8 cellular contexts compared by ENCODE assay signal in the genomic region with DNA sequence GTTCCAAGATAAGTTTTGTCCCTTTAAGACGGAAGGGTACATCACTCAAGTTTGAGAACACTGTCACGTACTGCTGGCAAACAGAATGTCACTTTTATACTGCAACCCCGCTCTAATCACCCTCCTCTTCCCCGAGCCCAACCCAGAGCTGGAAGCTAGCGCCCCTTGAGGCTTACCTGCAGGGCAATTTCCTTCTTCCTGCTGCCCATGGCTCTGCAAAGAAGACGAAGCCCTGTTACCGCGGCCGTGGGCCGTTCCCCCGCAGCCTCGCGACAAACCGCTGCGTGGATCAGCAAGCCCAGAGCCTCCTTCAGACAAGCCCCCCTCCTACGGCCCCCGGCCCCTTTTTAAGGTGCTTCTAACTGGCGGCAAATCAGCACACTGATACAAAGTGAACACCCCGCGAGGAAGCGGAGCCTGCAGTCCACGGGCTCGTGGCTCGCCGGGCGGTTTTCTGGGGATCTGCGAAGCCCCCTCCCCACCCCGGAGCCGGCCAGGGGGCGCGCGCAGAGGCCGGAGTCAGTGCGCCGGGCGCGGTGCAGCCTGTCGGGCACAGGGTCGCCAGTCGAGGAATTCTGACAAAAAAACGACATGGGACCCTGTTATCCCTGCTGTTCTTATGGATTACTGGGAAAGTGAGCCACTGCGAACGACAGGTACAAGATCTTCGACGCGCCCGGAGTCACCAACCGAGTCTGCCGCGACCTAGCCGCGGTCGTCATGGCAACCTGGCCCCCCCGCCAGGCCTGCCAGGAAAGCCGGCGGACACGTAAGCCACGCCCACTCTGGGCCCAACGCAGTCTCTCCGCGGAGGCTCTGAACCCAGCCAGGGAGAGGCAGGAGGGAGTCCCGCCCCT. TPM values are rescaled to one million over a fixed set of nuclear protein-coding genes. Genes with fewer than 3 reads are reported as not detected.
DNase-seq lines count a peak whose midpoint lies in the region; ATAC-seq and TF ChIP-seq lines count a peak whose summit lies in the region.

A gene with protein sequence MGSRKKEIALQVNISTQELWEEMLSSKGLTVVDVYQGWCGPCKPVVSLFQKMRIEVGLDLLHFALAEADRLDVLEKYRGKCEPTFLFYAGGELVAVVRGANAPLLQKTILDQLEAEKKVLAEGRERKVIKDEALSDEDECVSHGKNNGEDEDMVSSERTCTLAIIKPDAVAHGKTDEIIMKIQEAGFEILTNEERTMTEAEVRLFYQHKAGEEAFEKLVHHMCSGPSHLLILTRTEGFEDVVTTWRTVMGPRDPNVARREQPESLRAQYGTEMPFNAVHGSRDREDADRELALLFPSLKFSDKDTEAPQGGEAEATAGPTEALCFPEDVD (minus strand): TSS at position 725 of the 857 bp plus-strand sequence. CDS start 516 bp downstream, at position 209.

- H3K27ac ChIP-seq in hepatocyte: no peak within 1 kb of the TSS
- peak within 1 kb of the TSS; percentile 46 to 47 for H3K27ac ChIP-seq in uterus

- under 1% methylated on average over 58 of the region's 62 CpGs for WGBS in hepatocyte (ENCODE audit: low lambda C conversion rate, missing lambda C conversion rate)

- H3K27me3 ChIP-seq in hepatocyte: no peaks in the 10 kb centered on the region
- H3K27me3 ChIP-seq in uterus: no peaks in the 10 kb centered on the region

- peak; percentile 84 to 91 for DNase-seq in NCI-H187 (lab: John Stamatoyannopoulos, UW)
- DNase-seq in T-helper 9 cell: peak; percentile 89
- DNase-seq in astrocyte of the cerebellum (ENCODE audit: low read depth): no peak
- peak; percentile 95 for DNase-seq in hepatocyte (ENCODE audit: low spot score)
- DNase-seq in putamen (ENCODE audit: low spot score): peak; percentile 90
- peak; percentile 82 to 89 for DNase-seq in uterus

- H3K4me2 ChIP-seq in hepatocyte: peak within 1 kb of the TSS; percentile 97

- ATAC-seq in HG02884 (IDR thresholded peaks at IDR 0.05; ENCODE audit: unreplicated experiment): peak; percentile 80

- no peaks in the 10 kb centered on the region for H3K9me2 ChIP-seq in hepatocyte (replicated peaks; ENCODE audit: insufficient read depth)

- no peaks in the 10 kb centered on the region for H3K9me3 ChIP-seq in hepatocyte (ENCODE audit: low read depth)
- H3K9me3 ChIP-seq in uterus: no peaks in the 10 kb centered on the region

- in situ Hi-C loops in astrocyte of the cerebellum (cut with HindIII; ENCODE audit: low sequenced_read_pairs): no loop called here

- no peaks in the 10 kb centered on the region for H3K36me3 ChIP-seq in hepatocyte (replicated peaks; ENCODE audit: insufficient read depth, low read depth)
- H3K36me3 ChIP-seq in uterus: no peaks in the 10 kb centered on the region

- peak within 1 kb of the TSS; percentile 68 for H3K4me3 ChIP-seq in astrocyte of the cerebellum (ENCODE audit: low read depth, low read length)
- peak within 1 kb of the TSS; percentile 59 for H3K4me3 ChIP-seq in hepatocyte
- peak within 1 kb of the TSS; percentile 54 to 72 for H3K4me3 ChIP-seq in uterus

- H4K20me1 ChIP-seq in hepatocyte (ENCODE audit: insufficient read depth, poor library complexity, severe bottlenecking): no peaks in the 10 kb centered on the region

- TF ChIP-seq POLR2A in uterus (IDR thresholded peaks at IDR 0.05): peak in 1 of 2 donors; percentile 18

- TF ChIP-seq CTCF in GM12874 (IDR thresholded peaks at IDR 0.05; ENCODE audit: insufficient read depth, low read depth, low read length): peak; percentile 69
- peak; percentile 88 for TF ChIP-seq CTCF in astrocyte of the cerebellum (IDR thresholded peaks at IDR 0.05; ENCODE audit: low read depth, low read length, missing control alignments)
- TF ChIP-seq CTCF in hepatocyte (IDR thresholded peaks at IDR 0.05; ENCODE audit: poor library complexity): peak; percentile 57
- TF ChIP-seq CTCF in uterus (IDR thresholded peaks at IDR 0.05): peak; percentile 35 to 65 (median 50)

- peak within 1 kb of the TSS; percentile 89 for H2AFZ ChIP-seq in hepatocyte

- peaks cover 6% of the 10 kb centered on the region for H3K4me1 ChIP-seq in hepatocyte (ENCODE audit: insufficient read depth)
- H3K4me1 ChIP-seq in uterus: peaks cover 3 to 10% of the 10 kb centered on the region in 2 donors

- H3K79me2 ChIP-seq in hepatocyte: no peaks in the 10 kb centered on the region

- intact Hi-C loops in uterus (cut with DNase I; ENCODE audit: low total_unique reads): no loop called here

RNA-seq across cellular contexts. Expression of the gene that starts here (rescaled TPM):
- total RNA-seq in hepatocyte: not detected in 2 replicates
- polyA plus RNA-seq in hepatocyte: 0.85 and 1.0 TPM in 2 replicates
- 1 to 10 TPM in 2 of 4 donors, not detected in 2; 1.3 to 5.0 TPM for total RNA-seq in uterus
